ENCODE assay signal across 14 cellular contexts in the genomic region with DNA sequence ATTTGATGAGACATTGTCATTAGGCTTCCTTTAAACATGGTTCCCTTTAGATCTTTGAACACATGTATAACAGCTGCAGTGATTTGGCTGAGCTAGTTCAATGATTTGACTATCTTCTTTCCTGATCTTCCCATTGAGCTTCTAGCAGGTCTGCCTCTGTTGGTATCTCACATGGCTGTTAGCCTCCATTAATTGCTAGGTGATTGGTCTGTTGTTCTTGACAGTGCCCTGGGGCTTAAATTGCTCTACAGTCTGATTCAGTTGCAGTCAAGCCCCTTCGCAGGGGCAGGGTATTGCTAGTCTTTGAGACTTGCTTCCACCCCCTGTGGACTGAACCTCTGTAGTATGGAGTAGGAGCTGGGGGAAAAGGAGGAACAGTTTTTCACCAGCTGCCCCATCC. TPM values are rescaled to one million over a fixed set of nuclear protein-coding genes. Genes with fewer than 3 reads are reported as not detected.
"Had no signal": no experiment of that assay in that cellular context is flagged by ENCODE, and none has a peak within 500 bp of the region (broad histone marks: within the 10 kb centered on the region; RNA-seq: fewer than 3 reads in every experiment).

No MANE protein-coding gene starts in this region.

- H3K27me3 ChIP-seq: ascending aorta had no signal

- H3K79me2 ChIP-seq: parathyroid adenoma had no signal

- H3K36me3 Mint-ChIP-seq: activated CD4-positive, alpha-beta memory T cell treated with anti-CD3 and anti-CD28 coated beads for 36 hours had no signal

- H2AFZ ChIP-seq: parathyroid adenoma had no signal

- FAIRE-seq: bronchial epithelial cell had no signal

- H3K27ac Mint-ChIP-seq: activated CD4-positive, alpha-beta memory T cell treated with anti-CD3 and anti-CD28 coated beads for 36 hours; activated T-cell treated with anti-CD3 and anti-CD28 coated beads, Interleukin-2, amount 50 U/mL, for 72 hours had no signal

- H3K36me3 ChIP-seq: ascending aorta, esophagus squamous epithelium, stomach, uterus had no signal

- ATAC-seq: activated T-cell treated with anti-CD3 and anti-CD28 coated beads, Interleukin-2, amount 50 U/mL, for 72 hours; left ventricle myocardium superior had no signal

- H3K27ac ChIP-seq: ascending aorta, esophagus squamous epithelium, parathyroid adenoma, stomach, uterus had no signal

- H3K9me3 ChIP-seq: ascending aorta, esophagus squamous epithelium, stomach, uterus had no signal

- H3K4me3 ChIP-seq: ascending aorta, esophagus squamous epithelium, stomach, uterus had no signal

- H3K9ac ChIP-seq: parathyroid adenoma had no signal

- H3K9me3 Mint-ChIP-seq: activated CD4-positive, alpha-beta memory T cell treated with anti-CD3 and anti-CD28 coated beads for 36 hours; activated T-cell treated with anti-CD3 and anti-CD28 coated beads, Interleukin-2, amount 50 U/mL, for 72 hours; neural crest cell had no signal

- H3K4me1 ChIP-seq: ascending aorta, parathyroid adenoma, uterus had no signal

- DNase-seq: activated CD4-positive, alpha-beta memory T cell treated with anti-CD3 and anti-CD28 coated beads for 36 hours; activated gamma-delta T cell treated with Interleukin-2 at 50 U/mL for 16 hours; activated T-cell treated with anti-CD3 and anti-CD28 coated beads, Interleukin-2, amount 50 U/mL, for 72 hours; esophagus squamous epithelium; left ventricle myocardium superior; mesenchymal stem cell; stimulated activated CD4-positive, alpha-beta T cell treated with anti-CD3 and anti-CD28 coated beads, Interleukin-4, amount 100 ng/mL, for 4 hours; stomach; T-helper 9 cell; uterus had no signal

- H3K4me3 Mint-ChIP-seq: activated CD4-positive, alpha-beta memory T cell treated with anti-CD3 and anti-CD28 coated beads for 36 hours; activated T-cell treated with anti-CD3 and anti-CD28 coated beads, Interleukin-2, amount 50 U/mL, for 72 hours; neural crest cell had no signal

RNA-seq across cellular contexts. Expression of gene SKA1, which starts 24.1 kb away (rescaled TPM):
- total RNA-seq: ascending aorta had no signal
